ENCODE assay signal across 26 cellular contexts in genomic region chr14:77763316-77763715, GRCh38.
"Had no signal": no experiment of that assay in that cellular context is flagged by ENCODE, and none has a peak within 500 bp of the region (broad histone marks: within the 10 kb centered on the region; RNA-seq: fewer than 3 reads in every experiment).

No MANE protein-coding gene starts in this region.

- H3K27me3 Mint-ChIP-seq: stimulated activated memory B cell treated with anti-CD40 and anti-IgM and Interleukin-4, amounts not matched to agents 10 μg/mL and 1 μg/mL and 100 μg/mL, for 72 hours had no signal

- H3K27me3 ChIP-seq: cardiac muscle cell, gastroesophageal sphincter, vagina had no signal

- H3K36me3 ChIP-seq: cardiac muscle cell, gastroesophageal sphincter, vagina had no signal

- H3K9me3 Mint-ChIP-seq: activated naive CD4-positive, alpha-beta T cell treated with anti-CD3 and anti-CD28 coated beads for 36 hours; immature natural killer cell; mesothelial cell of epicardium; natural killer cell; stimulated activated memory B cell treated with anti-CD40 and anti-IgM and Interleukin-4, amounts not matched to agents 10 μg/mL and 1 μg/mL and 100 μg/mL, for 72 hours had no signal

- ATAC-seq: gastroesophageal sphincter; left lobe of liver; natural killer cell; sciatic nerve; stimulated activated memory B cell treated with anti-CD40 and anti-IgM and Interleukin-4, amounts not matched to agents 10 μg/mL and 1 μg/mL and 100 μg/mL, for 72 hours had no signal

- H3K36me3 Mint-ChIP-seq: natural killer cell had no signal

- H3K27ac Mint-ChIP-seq: activated naive CD4-positive, alpha-beta T cell treated with anti-CD3 and anti-CD28 coated beads for 36 hours; immature natural killer cell; mesothelial cell of epicardium; natural killer cell; stimulated activated memory B cell treated with anti-CD40 and anti-IgM and Interleukin-4, amounts not matched to agents 10 μg/mL and 1 μg/mL and 100 μg/mL, for 72 hours had no signal

- H3K27ac ChIP-seq: cardiac muscle cell, epithelial cell of prostate, gastroesophageal sphincter, vagina had no signal

- H3K4me3 ChIP-seq: cardiac muscle cell, gastroesophageal sphincter, lung, vagina had no signal

- H3K4me3 Mint-ChIP-seq: activated naive CD4-positive, alpha-beta T cell treated with anti-CD3 and anti-CD28 coated beads for 36 hours; immature natural killer cell; mesothelial cell of epicardium; natural killer cell; stimulated activated memory B cell treated with anti-CD40 and anti-IgM and Interleukin-4, amounts not matched to agents 10 μg/mL and 1 μg/mL and 100 μg/mL, for 72 hours had no signal

- DNase-seq: activated CD4-positive, alpha-beta T cell treated with anti-CD3 and anti-CD28 coated beads for 4 hours; activated CD4-positive, alpha-beta T cell treated with anti-CD3 and anti-CD28 coated beads, Interleukin-2, amount 50 U/mL, for 48 hours; activated CD4-positive, CD25-positive, alpha-beta regulatory T cell; activated CD8-positive, alpha-beta memory T cell treated with anti-CD3 and anti-CD28 coated beads, Interleukin-2, amount 50 U/mL, for 48 hours; activated naive CD4-positive, alpha-beta T cell treated with anti-CD3 and anti-CD28 coated beads for 36 hours; activated T-cell treated with anti-CD3 and anti-CD28 coated beads, Interleukin-2, amount 50 U/mL, for 48 hours; head of caudate nucleus; hypothalamus; immature natural killer cell; natural killer cell; occipital lobe; posterior cingulate gyrus; small intestine; stimulated activated CD4-positive, alpha-beta T cell treated with anti-CD3 and anti-CD28 coated beads, Interleukin-2, amount 100 ng/mL, for 24 hours; T-helper 1 cell; T-helper 9 cell; trophoblast cell had no signal
